Comparison of ENCODE assay signal across 27 cellular contexts in the genomic region with DNA sequence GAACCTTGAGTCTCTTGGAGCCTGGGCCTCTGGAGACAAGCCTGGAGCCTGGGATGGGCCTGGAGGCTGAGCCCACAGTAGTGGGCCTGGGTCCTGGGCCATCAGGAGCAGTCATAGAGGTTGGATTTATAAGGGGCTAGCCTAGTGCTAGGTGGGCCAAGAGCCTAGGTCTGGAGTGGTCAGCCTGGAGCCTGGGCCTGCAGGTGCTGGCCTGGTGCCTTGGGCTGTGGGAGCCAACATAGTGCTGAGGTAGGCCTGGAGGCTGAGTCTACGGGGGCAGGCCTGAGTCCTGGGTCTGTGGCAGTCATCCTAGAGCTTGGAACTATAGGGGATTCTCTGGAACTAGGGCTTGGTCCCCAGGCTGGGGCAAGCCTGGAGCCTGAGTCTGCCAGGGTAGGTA.
DNase-seq lines count a peak whose midpoint lies in the region; ATAC-seq, FAIRE-seq and TF ChIP-seq lines count a peak whose summit lies in the region.
"Had no signal": no experiment of that assay in that cellular context is flagged by ENCODE, and none has a peak within 500 bp of the region (broad histone marks: within the 10 kb centered on the region; RNA-seq: fewer than 3 reads in every experiment).

No MANE protein-coding gene starts in this region.

- H3K36me3 ChIP-seq in H1 (ENCODE audit: control insufficient read depth in 2 of 4, insufficient read depth in 4 of 4, low read length in 3 of 4) (no peaks in the 10 kb centered on the region), lung (ENCODE audit: control insufficient read depth in 2 of 2, insufficient read depth in 2 of 2, low read length in 2 of 2) (no peaks in the 10 kb centered on the region), neural progenitor cell (no peaks in the 10 kb centered on the region)
- H3K36me3 ChIP-seq: BE2C, BLaER1 had no signal

- H3K4ac ChIP-seq in H1 (replicated peaks; ENCODE audit: insufficient read length, low read depth, low read length), result no peak overlapping the region

- ATAC-seq in lung (ENCODE audit: insufficient read depth, low FRiP score) (no peak), GM21367 (IDR thresholded peaks at IDR 0.05; ENCODE audit: unreplicated experiment) (no peak)
- ATAC-seq in stimulated activated effector memory CD8-positive, alpha-beta T cell treated with anti-CD3 and anti-CD28 coated beads, Interleukin-12 subunit alpha, Interleukin-12 subunit beta, amount 100 ng/mL, for 72 hours, result no peak

- H2AFZ ChIP-seq in H1 (ENCODE audit: low read length), result no peak overlapping the region
- no peak overlapping the region for H2AFZ ChIP-seq in neural progenitor cell (replicated peaks)

- H3K79me1 ChIP-seq in H1 (ENCODE audit: low read depth, low read length), result no peaks in the 10 kb centered on the region

- peaks cover 2% of the 10 kb centered on the region for H3K27me3 Mint-ChIP-seq in neural progenitor cell (ENCODE audit: insufficient read depth, low read depth)
- H3K27me3 Mint-ChIP-seq: CD4-positive, CD25-positive, alpha-beta regulatory T cell had no signal

- no peak overlapping the region for H3K56ac ChIP-seq in H1 (replicated peaks; ENCODE audit: insufficient read length, low read depth, low read length)

- no peak overlapping the region for H2BK15ac ChIP-seq in H1 (ENCODE audit: low read length)

- H4K91ac ChIP-seq in H1 (replicated peaks; ENCODE audit: insufficient read length, low read length), result no peak overlapping the region

- no peaks in the 10 kb centered on the region for H3K27me3 ChIP-seq in H1 (replicated peaks in 1 of 4; ENCODE audit: control insufficient read depth in 3 of 4, extremely low read depth in 1 of 4, insufficient read depth in 3 of 4, low read length in 3 of 4)
- H3K27me3 ChIP-seq in lung (ENCODE audit: control insufficient read depth, insufficient read depth), result no peaks in the 10 kb centered on the region
- no peaks in the 10 kb centered on the region for H3K27me3 ChIP-seq in neural progenitor cell
- H3K27me3 ChIP-seq: BLaER1 had no signal

- TF ChIP-seq EP300 in H1 (IDR thresholded peaks at IDR 0.05; ENCODE audit: borderline replicate concordance in 1 of 2, low read depth in 2 of 2, low read length in 2 of 2), result no peak

- H3K36me3 Mint-ChIP-seq in stimulated activated effector memory CD8-positive, alpha-beta T cell treated with anti-CD3 and anti-CD28 coated beads, Interleukin-12 subunit alpha, Interleukin-12 subunit beta, amount 100 ng/mL, for 72 hours, result no peaks in the 10 kb centered on the region
- no peaks in the 10 kb centered on the region for H3K36me3 Mint-ChIP-seq in neural progenitor cell
- H3K36me3 Mint-ChIP-seq: CD14-positive monocyte had no signal

- POLR2A ChIA-PET in H1 (lab: Charles Lee; ENCODE audit: partially characterized antibody), result interaction anchor here (0.6 kb wide), 1 partner anchor 25 kb away, joined by 3 read pairs; no protein-coding TSS in a partner anchor

- TF ChIP-seq RAD21 in H1 (IDR thresholded peaks at IDR 0.05 in 1 of 2, conservative IDR thresholded peaks at IDR 0.05 in 1 of 2; ENCODE audit: low read depth in 2 of 2, low read length in 2 of 2), result no peak

- H3K4me1 Mint-ChIP-seq in stimulated activated effector memory CD8-positive, alpha-beta T cell treated with anti-CD3 and anti-CD28 coated beads, Interleukin-12 subunit alpha, Interleukin-12 subunit beta, amount 100 ng/mL, for 72 hours, result no peaks in the 10 kb centered on the region
- H3K4me1 Mint-ChIP-seq in neural progenitor cell, result no peaks in the 10 kb centered on the region
- H3K4me1 Mint-ChIP-seq: CD14-positive monocyte had no signal

- H3K14ac ChIP-seq in H1 (ENCODE audit: insufficient read length), result no peak overlapping the region

- TF ChIP-seq CTCF in H1 (IDR thresholded peaks at IDR 0.05; ENCODE audit: control extremely low read depth in 1 of 3, insufficient read depth in 1 of 3, low read depth in 1 of 3, low read length in 3 of 3) (no peak), lung (IDR thresholded peaks at IDR 0.05; ENCODE audit: control extremely low read depth, extremely low read depth) (no peak), neural progenitor cell (IDR thresholded peaks at IDR 0.05) (no peak)

- no peak overlapping the region for H2BK120ac ChIP-seq in H1 (replicated peaks; ENCODE audit: low read depth, low read length)

- CTCF ChIA-PET in H1 (lab: Charles Lee; ENCODE audit: partially characterized antibody), result interaction anchor here (1.0 to 1.5 kb wide), 2 partner anchors 9 to 13 kb away, joined by 4 read pairs; no protein-coding TSS in a partner anchor

- 89% methylated on average over 1 of the region's 1 CpG; no CpG with 5 or more reads in 1 of the 2 experiments for WGBS in H1 (ENCODE audit: extremely low coverage in 1 of 2, insufficient coverage in 1 of 2, insufficient read length in 1 of 2, insufficient replicate concordance in 2 of 2, low coverage in 1 of 2, low lambda C conversion rate in 2 of 2, missing lambda C conversion rate in 1 of 2), 2 experiments
- 89 to 90% methylated on average over 1 of the region's 1 CpG for WGBS in lung, 2 donors

- no peak overlapping the region; the same call in 1 of the 2 replicates for H3K18ac ChIP-seq in H1 (ENCODE audit: extremely low read depth, low read length)

- H3K9me3 ChIP-seq in H1 (ENCODE audit: insufficient read depth in 2 of 2, low read depth in 1 of 2, low read length in 1 of 2) (no peaks in the 10 kb centered on the region), lung (ENCODE audit: control insufficient read depth in 2 of 2, insufficient read depth in 1 of 2, low read length in 1 of 2) (peaks cover 6 to 14% of the 10 kb centered on the region in 2 donors), neural progenitor cell (ENCODE audit: low read depth) (no peaks in the 10 kb centered on the region)
- H3K9me3 ChIP-seq: BE2C, BLaER1 had no signal

- no peak overlapping the region for H3K9ac ChIP-seq in H1 (replicated peaks in 1 of 4; ENCODE audit: extremely low read depth in 1 of 4, low read depth in 3 of 4, low read length in 3 of 4)
- no peak overlapping the region for H3K9ac ChIP-seq in neural progenitor cell
- H3K9ac ChIP-seq: BLaER1 had no signal

- H4K5ac ChIP-seq in H1 (ENCODE audit: insufficient read length, low read depth, low read length), result no peak overlapping the region

- no peak overlapping the region for H3K4me3 Mint-ChIP-seq in stimulated activated effector memory CD8-positive, alpha-beta T cell treated with anti-CD3 and anti-CD28 coated beads, Interleukin-12 subunit alpha, Interleukin-12 subunit beta, amount 100 ng/mL, for 72 hours
- H3K4me3 Mint-ChIP-seq in neural progenitor cell, result no peak overlapping the region
- H3K4me3 Mint-ChIP-seq: CD14-positive monocyte; CD4-positive, CD25-positive, alpha-beta regulatory T cell; CD8-positive, alpha-beta memory T cell had no signal

- no peaks in the 10 kb centered on the region for H3K9me3 Mint-ChIP-seq in stimulated activated effector memory CD8-positive, alpha-beta T cell treated with anti-CD3 and anti-CD28 coated beads, Interleukin-12 subunit alpha, Interleukin-12 subunit beta, amount 100 ng/mL, for 72 hours
- H3K9me3 Mint-ChIP-seq in neural progenitor cell, result peaks cover 15% of the 10 kb centered on the region

- peak overlapping the region; percentile 74 for H3K27ac Mint-ChIP-seq in stimulated activated effector memory CD8-positive, alpha-beta T cell treated with anti-CD3 and anti-CD28 coated beads, Interleukin-12 subunit alpha, Interleukin-12 subunit beta, amount 100 ng/mL, for 72 hours
- no peak overlapping the region for H3K27ac Mint-ChIP-seq in neural progenitor cell
- H3K27ac Mint-ChIP-seq: CD14-positive monocyte; CD4-positive, CD25-positive, alpha-beta regulatory T cell; CD8-positive, alpha-beta memory T cell had no signal

- 0 out of 2 replicates have a peak overlapping the region, but pooled peaks have one; percentile 39 for H2BK5ac ChIP-seq in H1 (ENCODE audit: low read depth, low read length)

- H3K4me3 ChIP-seq in H1 (ENCODE audit: extremely low read depth in 1 of 4, insufficient read depth in 2 of 4, low read depth in 3 of 4, low read length in 4 of 4), result no peak overlapping the region
- no peak overlapping the region for H3K4me3 ChIP-seq in lung
- no peak overlapping the region for H3K4me3 ChIP-seq in neural progenitor cell
- H3K4me3 ChIP-seq: BLaER1 had no signal

- H4K20me1 ChIP-seq in H1 (replicated peaks in 1 of 2; ENCODE audit: control insufficient read depth in 1 of 2, insufficient read depth in 2 of 2, low read length in 2 of 2) (no peaks in the 10 kb centered on the region), neural progenitor cell (ENCODE audit: low read depth) (no peaks in the 10 kb centered on the region)
- H4K20me1 ChIP-seq: BLaER1 had no signal

- DNase-seq in H1 (ENCODE audit: low read depth in 1 of 2, low spot score in 2 of 2) (no peak), lung (ENCODE audit: low spot score) (peak; percentile 5), neural progenitor cell (ENCODE audit: low spot score) (no peak), NCI-H774 (lab: John Stamatoyannopoulos, UW) (no peak), HuH-7.5 (ENCODE audit: low spot score) (no peak)
- DNase-seq in stimulated activated effector memory CD8-positive, alpha-beta T cell treated with anti-CD3 and anti-CD28 coated beads, Interleukin-12 subunit alpha, Interleukin-12 subunit beta, amount 100 ng/mL, for 72 hours (ENCODE audit: low spot score in 2 of 2), result no peak
- DNase-seq: 8988T; ACHN; BE2C; C1 segment of cervical spinal cord; CD4-positive, alpha-beta memory T cell; CD4-positive, CD25-positive, alpha-beta regulatory T cell; CD8-positive, alpha-beta memory T cell; COR-L47; DMS 273 treated with DMSO at 0.1 percent for 48 hours; DMS153; DMS53; DMS79; DND-41; EL; GDM1 had no signal

- H3K4me1 ChIP-seq in H1 (replicated peaks in 1 of 4; ENCODE audit: control insufficient read depth in 3 of 4, insufficient read depth in 4 of 4, low read length in 3 of 4) (peaks cover 0 to 5% (median 2%) of the 10 kb centered on the region in 4 experiments; a peak in 1 of 7 replicates), lung (ENCODE audit: control insufficient read depth in 2 of 2, insufficient read depth in 2 of 2, low read length in 2 of 2) (no peaks in the 10 kb centered on the region), neural progenitor cell (no peaks in the 10 kb centered on the region)
- H3K4me1 ChIP-seq: BLaER1 had no signal

- H2BK12ac ChIP-seq in H1 (ENCODE audit: low read depth, low read length), result 0 out of 2 replicates have a peak overlapping the region, but pooled peaks have one; percentile 3

- no peaks in the 10 kb centered on the region for H3K79me2 ChIP-seq in H1 (ENCODE audit: control insufficient read depth in 1 of 2, insufficient read depth in 2 of 2, low read length in 2 of 2)
- H3K79me2 ChIP-seq in neural progenitor cell (ENCODE audit: low read depth), result no peaks in the 10 kb centered on the region

- no peak for TF ChIP-seq POLR2A in H1 (IDR thresholded peaks at IDR 0.05; ENCODE audit: control extremely low read depth in 1 of 2, low read depth in 2 of 2, low read length in 2 of 2)

- no peak overlapping the region for H2AK5ac ChIP-seq in H1 (ENCODE audit: low read depth, low read length)

- no peak overlapping the region for H2BK20ac ChIP-seq in H1 (ENCODE audit: low read length)

- H3K23ac ChIP-seq in H1 (ENCODE audit: insufficient read length), result no peak overlapping the region

- H3K27ac ChIP-seq in H1 (ENCODE audit: low read depth, low read length) (no peak overlapping the region), lung (ENCODE audit: low read depth in 1 of 2, low read length in 1 of 2) (no peak overlapping the region), neural progenitor cell (no peak overlapping the region)
- H3K27ac ChIP-seq: BLaER1 had no signal

- H3F3A ChIP-seq in neural progenitor cell (ENCODE audit: low read depth), result no peaks in the 10 kb centered on the region

- H4K8ac ChIP-seq in H1 (ENCODE audit: extremely low read depth, insufficient read depth, low read length), result no peak overlapping the region

- no peak for FAIRE-seq in H1 (lab: Jason Lieb, UNC)
- FAIRE-seq: A204.1, GM12891, GM19239 had no signal

- H3K23me2 ChIP-seq in H1 (ENCODE audit: low read depth, low read length), result no peaks in the 10 kb centered on the region

- no peak overlapping the region for H3K4me2 ChIP-seq in H1 (ENCODE audit: insufficient read depth in 1 of 2, low read depth in 2 of 2, low read length in 2 of 2)
- H3K4me2 ChIP-seq in neural progenitor cell, result no peak overlapping the region
- H3K4me2 ChIP-seq: BLaER1 had no signal
